In genomic region chrX:39202641-39203040, GRCh38 we compare ENCODE assay signal across 20 cellular contexts.
DNase-seq lines count a peak whose midpoint lies in the region; ATAC-seq, FAIRE-seq and TF ChIP-seq lines count a peak whose summit lies in the region.
"Had no signal": no experiment of that assay in that cellular context is flagged by ENCODE, and none has a peak within 500 bp of the region (broad histone marks: within the 10 kb centered on the region; RNA-seq: fewer than 3 reads in every experiment).

No MANE protein-coding gene starts in this region.

- no peak for FAIRE-seq in astrocyte (lab: Jason Lieb, UNC)
- FAIRE-seq: A204.1, D721Med had no signal

- H3K27ac ChIP-seq in astrocyte (ENCODE audit: low read depth, low read length) = no peak overlapping the region
- H3K27ac ChIP-seq: GM23248 had no signal

- H3K79me2 ChIP-seq in astrocyte (ENCODE audit: insufficient read depth, low read length) = no peaks in the 10 kb centered on the region

- no peaks in the 10 kb centered on the region for H4K20me1 ChIP-seq in astrocyte (ENCODE audit: insufficient read depth, low read length)

- H3K27me3 ChIP-seq in astrocyte (ENCODE audit: insufficient read depth, low read length) = no peaks in the 10 kb centered on the region
- H3K27me3 ChIP-seq: BE2C had no signal

- no peak for TF ChIP-seq CTCF in astrocyte (IDR thresholded peaks at IDR 0.05; ENCODE audit: insufficient read depth, low read depth, low read length)

- peaks cover 14% of the 10 kb centered on the region for H3K4me1 ChIP-seq in astrocyte (ENCODE audit: insufficient read depth, low read length)
- H3K4me1 ChIP-seq: BE2C, HAP-1 had no signal

- H3K4me3 Mint-ChIP-seq in stimulated activated naive CD8-positive, alpha-beta T cell treated with anti-CD3 and anti-CD28 coated beads, Interleukin-15, Interleukin-2, amounts not matched to agents 100 ng/mL and 50 ng/mL, for 24 hours = no peak overlapping the region
- no peak overlapping the region for H3K4me3 Mint-ChIP-seq in stimulated activated naive CD8-positive, alpha-beta T cell treated with anti-CD3 and anti-CD28 coated beads, Interleukin-15, amount 100 ng/mL, for 72 hours
- H3K4me3 Mint-ChIP-seq in astrocyte (ENCODE audit: unreplicated experiment) = no peak overlapping the region
- no peak overlapping the region for H3K4me3 Mint-ChIP-seq in activated CD4-positive, alpha-beta T cell treated with anti-CD3 and anti-CD28 coated beads, Interleukin-2, amount 10 ng/mL, durations not matched to agents 7 days and 5 days
- H3K4me3 Mint-ChIP-seq: CD4-positive, CD25-positive, alpha-beta regulatory T cell; CD8-positive, alpha-beta memory T cell had no signal

- ATAC-seq in stimulated activated naive CD8-positive, alpha-beta T cell treated with anti-CD3 and anti-CD28 coated beads, Interleukin-15, amount 100 ng/mL, for 72 hours = no peak

- H3K36me3 ChIP-seq in astrocyte (ENCODE audit: insufficient read depth, low read length) = no peaks in the 10 kb centered on the region
- H3K36me3 ChIP-seq: BE2C, HAP-1 had no signal

- H3K27me3 Mint-ChIP-seq in stimulated activated naive CD8-positive, alpha-beta T cell treated with anti-CD3 and anti-CD28 coated beads, Interleukin-15, Interleukin-2, amounts not matched to agents 100 ng/mL and 50 ng/mL, for 24 hours = no peaks in the 10 kb centered on the region
- H3K27me3 Mint-ChIP-seq in stimulated activated naive CD8-positive, alpha-beta T cell treated with anti-CD3 and anti-CD28 coated beads, Interleukin-15, amount 100 ng/mL, for 72 hours = no peaks in the 10 kb centered on the region
- no peaks in the 10 kb centered on the region for H3K27me3 Mint-ChIP-seq in astrocyte (ENCODE audit: low read depth, unreplicated experiment)
- H3K27me3 Mint-ChIP-seq in activated CD4-positive, alpha-beta T cell treated with anti-CD3 and anti-CD28 coated beads, Interleukin-2, amount 10 ng/mL, durations not matched to agents 7 days and 5 days = no peaks in the 10 kb centered on the region
- H3K27me3 Mint-ChIP-seq: CD4-positive, CD25-positive, alpha-beta regulatory T cell had no signal

- H3K4me2 ChIP-seq in astrocyte (ENCODE audit: low read length) = no peak overlapping the region

- H3K27ac Mint-ChIP-seq in stimulated activated naive CD8-positive, alpha-beta T cell treated with anti-CD3 and anti-CD28 coated beads, Interleukin-15, Interleukin-2, amounts not matched to agents 100 ng/mL and 50 ng/mL, for 24 hours = peak overlapping the region; percentile 55
- no peak overlapping the region for H3K27ac Mint-ChIP-seq in stimulated activated naive CD8-positive, alpha-beta T cell treated with anti-CD3 and anti-CD28 coated beads, Interleukin-15, amount 100 ng/mL, for 72 hours
- peak overlapping the region; percentile 87 for H3K27ac Mint-ChIP-seq in astrocyte (ENCODE audit: unreplicated experiment)
- H3K27ac Mint-ChIP-seq in activated CD4-positive, alpha-beta T cell treated with anti-CD3 and anti-CD28 coated beads, Interleukin-2, amount 10 ng/mL, durations not matched to agents 7 days and 5 days = no peak overlapping the region

- no peak for DNase-seq in stimulated activated naive CD8-positive, alpha-beta T cell treated with anti-CD3 and anti-CD28 coated beads, Interleukin-15, amount 100 ng/mL, for 72 hours
- peak; percentile 8 for DNase-seq in SK-N-DZ (ENCODE audit: low spot score)
- no peak for DNase-seq in astrocyte (ENCODE audit: low read depth)
- DNase-seq in NCI-H187 treated with DMSO at 0.1 percent for 48 hours (lab: John Stamatoyannopoulos, UW) = no peak
- no peak for DNase-seq in NCI-H2227 treated with DMSO at 0.1 percent for 48 hours (lab: John Stamatoyannopoulos, UW)
- no peak for DNase-seq in activated CD4-positive, alpha-beta T cell treated with anti-CD3 and anti-CD28 coated beads, Interleukin-2, amount 10 ng/mL, durations not matched to agents 7 days and 5 days
- DNase-seq: ACHN; BE2C; C1 segment of cervical spinal cord; Caco-2; CD4-positive, CD25-positive, alpha-beta regulatory T cell; CD8-positive, alpha-beta memory T cell; DMS153; DMS79; GDM1; GM23248 had no signal

- H3K36me3 Mint-ChIP-seq in stimulated activated naive CD8-positive, alpha-beta T cell treated with anti-CD3 and anti-CD28 coated beads, Interleukin-15, Interleukin-2, amounts not matched to agents 100 ng/mL and 50 ng/mL, for 24 hours (ENCODE audit: low read depth) = no peaks in the 10 kb centered on the region
- H3K36me3 Mint-ChIP-seq in astrocyte (ENCODE audit: low read depth, unreplicated experiment) = no peaks in the 10 kb centered on the region
- no peaks in the 10 kb centered on the region for H3K36me3 Mint-ChIP-seq in activated CD4-positive, alpha-beta T cell treated with anti-CD3 and anti-CD28 coated beads, Interleukin-2, amount 10 ng/mL, durations not matched to agents 7 days and 5 days (ENCODE audit: low read depth)
- H3K36me3 Mint-ChIP-seq: CD4-positive, CD25-positive, alpha-beta regulatory T cell; CD8-positive, alpha-beta memory T cell had no signal

- H3K4me1 Mint-ChIP-seq in stimulated activated naive CD8-positive, alpha-beta T cell treated with anti-CD3 and anti-CD28 coated beads, Interleukin-15, Interleukin-2, amounts not matched to agents 100 ng/mL and 50 ng/mL, for 24 hours (ENCODE audit: low read depth) = peaks cover 75% of the 10 kb centered on the region
- peaks cover 74% of the 10 kb centered on the region for H3K4me1 Mint-ChIP-seq in stimulated activated naive CD8-positive, alpha-beta T cell treated with anti-CD3 and anti-CD28 coated beads, Interleukin-15, amount 100 ng/mL, for 72 hours
- H3K4me1 Mint-ChIP-seq in astrocyte (ENCODE audit: low read depth, unreplicated experiment) = peaks cover 11% of the 10 kb centered on the region
- peaks cover 42% of the 10 kb centered on the region for H3K4me1 Mint-ChIP-seq in activated CD4-positive, alpha-beta T cell treated with anti-CD3 and anti-CD28 coated beads, Interleukin-2, amount 10 ng/mL, durations not matched to agents 7 days and 5 days

- POLR2A ChIA-PET in activated CD4-positive, alpha-beta T cell treated with anti-CD3 and anti-CD28 coated beads, Interleukin-2, amount 10 ng/mL, durations not matched to agents 7 days and 5 days (lab: Charles Lee) = no interaction called here

- H3K9me3 ChIP-seq in astrocyte (ENCODE audit: insufficient read depth, low read depth, low read length) = no peaks in the 10 kb centered on the region
- H3K9me3 ChIP-seq: BE2C, Caco-2, HAP-1 had no signal

- H3K9ac ChIP-seq in astrocyte (ENCODE audit: low read length) = no peak overlapping the region
- H3K9ac ChIP-seq: GM23248 had no signal

- no peaks in the 10 kb centered on the region for H3K9me3 Mint-ChIP-seq in stimulated activated naive CD8-positive, alpha-beta T cell treated with anti-CD3 and anti-CD28 coated beads, Interleukin-15, Interleukin-2, amounts not matched to agents 100 ng/mL and 50 ng/mL, for 24 hours
- H3K9me3 Mint-ChIP-seq in stimulated activated naive CD8-positive, alpha-beta T cell treated with anti-CD3 and anti-CD28 coated beads, Interleukin-15, amount 100 ng/mL, for 72 hours = no peaks in the 10 kb centered on the region
- peaks cover 2% of the 10 kb centered on the region for H3K9me3 Mint-ChIP-seq in astrocyte (ENCODE audit: unreplicated experiment)
- H3K9me3 Mint-ChIP-seq in activated CD4-positive, alpha-beta T cell treated with anti-CD3 and anti-CD28 coated beads, Interleukin-2, amount 10 ng/mL, durations not matched to agents 7 days and 5 days = peaks cover 4% of the 10 kb centered on the region
- H3K9me3 Mint-ChIP-seq: CD8-positive, alpha-beta memory T cell had no signal

- CTCF ChIA-PET in activated CD4-positive, alpha-beta T cell treated with anti-CD3 and anti-CD28 coated beads, Interleukin-2, amount 10 ng/mL, durations not matched to agents 7 days and 5 days (lab: Charles Lee) = no interaction called here

- H3K4me3 ChIP-seq in astrocyte (ENCODE audit: insufficient read depth, low read depth, low read length) = no peak overlapping the region
- H3K4me3 ChIP-seq: GM23248, HAP-1 had no signal

- H2AFZ ChIP-seq in astrocyte (ENCODE audit: low read depth, low read length) = no peak overlapping the region
- H2AFZ ChIP-seq: GM23248 had no signal

Comparison
In these comparisons a context has a peak if more than half of its experiments do, and no peak if none do; other contexts are left out.
1. H3K27ac Mint-ChIP-seq: peak in stimulated activated naive CD8-positive, alpha-beta T cell treated with anti-CD3 and anti-CD28 coated beads, Interleukin-15, Interleukin-2, amounts not matched to agents 100 ng/mL and 50 ng/mL, for 24 hours (single experiment) and astrocyte (single experiment); none in stimulated activated naive CD8-positive, alpha-beta T cell treated with anti-CD3 and anti-CD28 coated beads, Interleukin-15, amount 100 ng/mL, for 72 hours (0 of 2) and activated CD4-positive, alpha-beta T cell treated with anti-CD3 and anti-CD28 coated beads, Interleukin-2, amount 10 ng/mL, durations not matched to agents 7 days and 5 days (single experiment).